Comparison of ENCODE assay signal across 21 cellular contexts in genomic region chr2:232721882-232722281, GRCh38. TPM values are rescaled to one million over a fixed set of nuclear protein-coding genes. Genes with fewer than 3 reads are reported as not detected.
A peak's percentile ranks its signal among the peaks of the same experiment; 100 is the strongest.
DNase-seq lines count a peak whose midpoint lies in the region; ATAC-seq and TF ChIP-seq lines count a peak whose summit lies in the region.
"Had no signal": no experiment of that assay in that cellular context is flagged by ENCODE, and none has a peak within 500 bp of the region (broad histone marks: within the 10 kb centered on the region; RNA-seq: fewer than 3 reads in every experiment).

No MANE protein-coding gene starts in this region.

- H3K9me3 ChIP-seq in naive thymus-derived CD4-positive, alpha-beta T cell (ENCODE audit: control insufficient read depth in 2 of 3, low read length in 3 of 3): no peaks in the 10 kb centered on the region
- H3K9me3 ChIP-seq: gastrocnemius medialis, right lobe of liver, SJSA1 had no signal

- no peaks in the 10 kb centered on the region for H3K27me3 Mint-ChIP-seq in CD14-positive monocyte (ENCODE audit: low read depth in 3 of 3)
- H3K27me3 Mint-ChIP-seq in activated CD4-positive, alpha-beta memory T cell treated with anti-CD3 and anti-CD28 coated beads for 36 hours: no peaks in the 10 kb centered on the region
- no peaks in the 10 kb centered on the region for H3K27me3 Mint-ChIP-seq in naive thymus-derived CD4-positive, alpha-beta T cell
- H3K27me3 Mint-ChIP-seq in HFFc6 (ENCODE audit: insufficient read depth): no peaks in the 10 kb centered on the region
- H3K27me3 Mint-ChIP-seq: brain had no signal

- DNase-seq in CD14-positive monocyte (ENCODE audit: low spot score) (no peak), GDM1 (lab: John Stamatoyannopoulos, UW) (peak; percentile 20), SW 1271 (lab: John Stamatoyannopoulos, UW) (no peak), NCI-H2196 (lab: John Stamatoyannopoulos, UW; ENCODE audit: unreplicated experiment) (no peak), HFFc6 (no peak)
- DNase-seq in activated CD4-positive, alpha-beta memory T cell treated with anti-CD3 and anti-CD28 coated beads for 36 hours: no peak
- no peak for DNase-seq in naive thymus-derived CD4-positive, alpha-beta T cell
- DNase-seq: activated gamma-delta T cell, dermis blood vessel endothelial cell, erythroblast, gastrocnemius medialis, IMR-90, left cardiac atrium, NCI-H1048, NCI-H69, nucleus accumbens, PC-9, right lobe of liver had no signal

- POLR2A ChIA-PET in activated CD4-positive, alpha-beta memory T cell treated with anti-CD3 and anti-CD28 coated beads for 36 hours (lab: Charles Lee): no interaction called here
- POLR2A ChIA-PET in naive thymus-derived CD4-positive, alpha-beta T cell (lab: Charles Lee): interaction anchor here (0.9 kb wide), 1 partner anchor 23 kb away, joined by 3 read pairs; no protein-coding TSS in a partner anchor

- H3K4me3 ChIP-seq in naive thymus-derived CD4-positive, alpha-beta T cell (ENCODE audit: low read length): no peak overlapping the region
- H3K4me3 ChIP-seq: gastrocnemius medialis, PC-9, right lobe of liver, SJSA1 had no signal

- H3K4me1 Mint-ChIP-seq in CD14-positive monocyte (peaks cover 10% of the 10 kb centered on the region), HFFc6 (ENCODE audit: low read depth) (peaks cover 6% of the 10 kb centered on the region; the same call in 1 of the 2 replicates)
- peaks cover 25% of the 10 kb centered on the region for H3K4me1 Mint-ChIP-seq in activated CD4-positive, alpha-beta memory T cell treated with anti-CD3 and anti-CD28 coated beads for 36 hours (ENCODE audit: low read depth)
- peaks cover 32 to 56% (median 53%) of the 10 kb centered on the region in 7 donors for H3K4me1 Mint-ChIP-seq in naive thymus-derived CD4-positive, alpha-beta T cell
- H3K4me1 Mint-ChIP-seq: brain, mesothelial cell of epicardium had no signal

- ATAC-seq in naive thymus-derived CD4-positive, alpha-beta T cell: peak; percentile 36
- ATAC-seq: gastrocnemius medialis, left cardiac atrium, right lobe of liver had no signal

- H3K4me1 ChIP-seq in naive thymus-derived CD4-positive, alpha-beta T cell (ENCODE audit: control insufficient read depth in 2 of 2, insufficient read depth in 2 of 2, low read length in 2 of 2): peaks cover 0 to 8% of the 10 kb centered on the region in 2 donors
- H3K4me1 ChIP-seq: right lobe of liver, SJSA1 had no signal

- peaks cover 0 to 34% (median 0%) of the 10 kb centered on the region in 3 experiments for H3K36me3 ChIP-seq in naive thymus-derived CD4-positive, alpha-beta T cell (ENCODE audit: control insufficient read depth in 2 of 3, insufficient read depth in 3 of 3, low read length in 3 of 3)

- H3K4me3 Mint-ChIP-seq in CD14-positive monocyte (no peak overlapping the region), HFFc6 (no peak overlapping the region)
- no peak overlapping the region for H3K4me3 Mint-ChIP-seq in activated CD4-positive, alpha-beta memory T cell treated with anti-CD3 and anti-CD28 coated beads for 36 hours
- peak overlapping the region in 7 of 10 donors; percentile 1 to 32 (median 9) for H3K4me3 Mint-ChIP-seq in naive thymus-derived CD4-positive, alpha-beta T cell
- H3K4me3 Mint-ChIP-seq: brain, mesothelial cell of epicardium had no signal

- no peak overlapping the region for H3K27ac ChIP-seq in naive thymus-derived CD4-positive, alpha-beta T cell (ENCODE audit: low read depth, low read length)
- H3K27ac ChIP-seq: gastrocnemius medialis, PC-9, right lobe of liver, SJSA1 had no signal

- H3K27me3 ChIP-seq in naive thymus-derived CD4-positive, alpha-beta T cell (ENCODE audit: control insufficient read depth in 2 of 2, insufficient read depth in 2 of 2, low read length in 2 of 2): no peaks in the 10 kb centered on the region
- H3K27me3 ChIP-seq: gastrocnemius medialis, right lobe of liver, SJSA1 had no signal

- H3K9me3 Mint-ChIP-seq in CD14-positive monocyte (peaks cover 0 to 8% (median 3%) of the 10 kb centered on the region in 7 donors), HFFc6 (no peaks in the 10 kb centered on the region)
- peaks cover 7% of the 10 kb centered on the region for H3K9me3 Mint-ChIP-seq in activated CD4-positive, alpha-beta memory T cell treated with anti-CD3 and anti-CD28 coated beads for 36 hours
- peaks cover 0 to 9% (median 0%) of the 10 kb centered on the region in 11 donors for H3K9me3 Mint-ChIP-seq in naive thymus-derived CD4-positive, alpha-beta T cell

- H3K36me3 Mint-ChIP-seq in CD14-positive monocyte (peaks cover 56 to 77% of the 10 kb centered on the region in 2 donors), HFFc6 (ENCODE audit: low read depth) (peaks cover 42% of the 10 kb centered on the region)
- peaks cover 44% of the 10 kb centered on the region for H3K36me3 Mint-ChIP-seq in activated CD4-positive, alpha-beta memory T cell treated with anti-CD3 and anti-CD28 coated beads for 36 hours
- peaks cover 12 to 71% (median 53%) of the 10 kb centered on the region in 5 donors for H3K36me3 Mint-ChIP-seq in naive thymus-derived CD4-positive, alpha-beta T cell

- H3K27ac Mint-ChIP-seq in CD14-positive monocyte (peak overlapping the region in 6 of 7 donors; percentile 4 to 79 (median 43)), HFFc6 (no peak overlapping the region)
- peak overlapping the region; percentile 12 for H3K27ac Mint-ChIP-seq in activated CD4-positive, alpha-beta memory T cell treated with anti-CD3 and anti-CD28 coated beads for 36 hours
- H3K27ac Mint-ChIP-seq in naive thymus-derived CD4-positive, alpha-beta T cell: peak overlapping the region in 8 of 9 donors; percentile 17 to 82 (median 53)
- H3K27ac Mint-ChIP-seq: mesothelial cell of epicardium had no signal

- intact Hi-C loops in CD14-positive monocyte (cut with micrococcal nuclease): no loop called here
- intact Hi-C loops in activated CD4-positive, alpha-beta memory T cell treated with anti-CD3 and anti-CD28 coated beads for 36 hours (cut with micrococcal nuclease): no loop called here
- intact Hi-C loops in naive thymus-derived CD4-positive, alpha-beta T cell (cut with micrococcal nuclease): no loop called here

- CTCF ChIA-PET in activated CD4-positive, alpha-beta memory T cell treated with anti-CD3 and anti-CD28 coated beads for 36 hours (lab: Charles Lee): no interaction called here
- CTCF ChIA-PET in naive thymus-derived CD4-positive, alpha-beta T cell (lab: Charles Lee): interaction anchor here (0.5 kb wide), 1 partner anchor 799 kb away, joined by 3 read pairs; no protein-coding TSS in a partner anchor

- TF ChIP-seq CTCF in CD14-positive monocyte (IDR thresholded peaks at IDR 0.05) (no peak), HFFc6 (IDR thresholded peaks at IDR 0.05) (no peak)

RNA-seq across cellular contexts. Expression of gene GIGYF2, which starts 24.8 kb away (rescaled TPM):
- 10 to 100 TPM in 1 of 2 donors, 1 to 10 TPM in 1; 7.7 to 17.3 TPM for polyA plus RNA-seq in CD14-positive monocyte
- 10 to 100 TPM; 50.0 to 51.4 TPM for total RNA-seq in activated CD4-positive, alpha-beta memory T cell treated with anti-CD3 and anti-CD28 coated beads for 36 hours
- 10 to 100 TPM; 70.7 to 82.8 (median 79.8) TPM for total RNA-seq in naive thymus-derived CD4-positive, alpha-beta T cell
- polyA plus RNA-seq in naive thymus-derived CD4-positive, alpha-beta T cell: 10 to 100 TPM; 25.3 to 29.9 TPM
- 10 to 100 TPM; 36.9 to 44.6 (median 42.3) TPM for total RNA-seq in HFFc6 (2021; fragmentation: NEBNext Ultra II Directional; extraction: Animal tissue kit (Norgen Biotek cat#: 25700))

RNA-seq across cellular contexts. Expression of gene KCNJ13, which starts 54.5 kb away (rescaled TPM):
- not detected for polyA plus RNA-seq in CD14-positive monocyte
- total RNA-seq in activated CD4-positive, alpha-beta memory T cell treated with anti-CD3 and anti-CD28 coated beads for 36 hours: not detected
- total RNA-seq in naive thymus-derived CD4-positive, alpha-beta T cell: not detected
- under 1 TPM in 1 of 2 donors, not detected in 1; 0.50 TPM for polyA plus RNA-seq in naive thymus-derived CD4-positive, alpha-beta T cell
- not detected for total RNA-seq in HFFc6 (2021; fragmentation: NEBNext Ultra II Directional; extraction: Animal tissue kit (Norgen Biotek cat#: 25700))
- total RNA-seq: dermis blood vessel endothelial cell, gastrocnemius medialis, IMR-90, left cardiac atrium, PC-9, right lobe of liver, SJSA1 had no signal
- polyA plus RNA-seq: IMR-90 had no signal

Comparison
In these comparisons a context has a peak if more than half of its experiments do, and no peak if none do; other contexts are left out.
1. H3K4me3 Mint-ChIP-seq: peak in naive thymus-derived CD4-positive, alpha-beta T cell (7 of 10); none in CD14-positive monocyte (0 of 2), activated CD4-positive, alpha-beta memory T cell treated with anti-CD3 and anti-CD28 coated beads for 36 hours (single experiment) and HFFc6 (single experiment).